ENCODE assay signal across 8 cellular contexts in genomic region chr7:55641273-55641691, GRCh38.
DNase-seq lines count a peak whose midpoint lies in the region; ATAC-seq and TF ChIP-seq lines count a peak whose summit lies in the region.

No MANE protein-coding gene starts in this region.

- TF ChIP-seq POLR2A in prostate gland (IDR thresholded peaks at IDR 0.05), result no peak

- H3K36me3 ChIP-seq in prostate gland, result no peaks in the 10 kb centered on the region

- ATAC-seq in activated CD4-positive, alpha-beta T cell treated with anti-CD3 and anti-CD28 coated beads for 36 hours, result peak; percentile 89
- ATAC-seq in GM21786 (IDR thresholded peaks at IDR 0.05; ENCODE audit: unreplicated experiment) (peak; percentile 75), Right ventricle myocardium superior (ENCODE audit: poor library complexity) (peak; percentile 93)

- no peak overlapping the region for H3K27ac Mint-ChIP-seq in activated CD4-positive, alpha-beta T cell treated with anti-CD3 and anti-CD28 coated beads for 36 hours
- no peak overlapping the region for H3K27ac Mint-ChIP-seq in activated naive CD4-positive, alpha-beta T cell treated with anti-CD3 and anti-CD28 coated beads, Interleukin-2, amount 10 ng/mL, durations not matched to agents 7 days and 5 days

- no peak for TF ChIP-seq EP300 in Ishikawa (IDR thresholded peaks at IDR 0.05; ENCODE audit: borderline replicate concordance)

- H3K4me3 ChIP-seq in prostate gland, result no peak overlapping the region

- POLR2A ChIA-PET in activated CD4-positive, alpha-beta T cell treated with anti-CD3 and anti-CD28 coated beads for 36 hours (lab: Charles Lee), result no interaction called here

- H3K36me3 Mint-ChIP-seq in activated CD4-positive, alpha-beta T cell treated with anti-CD3 and anti-CD28 coated beads for 36 hours (ENCODE audit: low read depth), result no peaks in the 10 kb centered on the region
- H3K36me3 Mint-ChIP-seq in activated naive CD4-positive, alpha-beta T cell treated with anti-CD3 and anti-CD28 coated beads, Interleukin-2, amount 10 ng/mL, durations not matched to agents 7 days and 5 days, result no peaks in the 10 kb centered on the region

- no peaks in the 10 kb centered on the region for H3K9me3 ChIP-seq in prostate gland

- H3K4me1 Mint-ChIP-seq in activated CD4-positive, alpha-beta T cell treated with anti-CD3 and anti-CD28 coated beads for 36 hours, result peaks cover 9% of the 10 kb centered on the region
- peaks cover 12% of the 10 kb centered on the region for H3K4me1 Mint-ChIP-seq in activated naive CD4-positive, alpha-beta T cell treated with anti-CD3 and anti-CD28 coated beads, Interleukin-2, amount 10 ng/mL, durations not matched to agents 7 days and 5 days

- peaks cover 2% of the 10 kb centered on the region for H3K27me3 Mint-ChIP-seq in activated CD4-positive, alpha-beta T cell treated with anti-CD3 and anti-CD28 coated beads for 36 hours
- peaks cover 8% of the 10 kb centered on the region for H3K27me3 Mint-ChIP-seq in activated naive CD4-positive, alpha-beta T cell treated with anti-CD3 and anti-CD28 coated beads, Interleukin-2, amount 10 ng/mL, durations not matched to agents 7 days and 5 days

- TF ChIP-seq CTCF in prostate gland (IDR thresholded peaks at IDR 0.05), result peak; percentile 47 to 88 (median 68)

- CTCF ChIA-PET in activated CD4-positive, alpha-beta T cell treated with anti-CD3 and anti-CD28 coated beads for 36 hours (lab: Charles Lee), result interaction anchor here (0.5 to 2.5 kb wide), 15 partner anchors 10 to 433 kb away, joined by 3 to 14 read pairs (median 4); partner anchors contain the start of gene NIPSNAP2
- CTCF ChIA-PET in activated naive CD4-positive, alpha-beta T cell treated with anti-CD3 and anti-CD28 coated beads, Interleukin-2, amount 10 ng/mL, durations not matched to agents 7 days and 5 days (lab: Charles Lee), result interaction anchor here (0.7 to 2.6 kb wide), 13 partner anchors 48 to 644 kb away, joined by 3 to 26 read pairs (median 4); partner anchors contain the start of genes CCT6A, NIPSNAP2, PSPH and SUMF2

- intact Hi-C loops in activated CD4-positive, alpha-beta T cell treated with anti-CD3 and anti-CD28 coated beads for 36 hours (cut with DNase I, micrococcal nuclease), result loop anchor here (1.0 to 5.0 kb wide), 4 partner anchors 82 to 433 kb away; partner anchors contain the start of gene NIPSNAP2 (in 2 of the 2)
- intact Hi-C loops in Right ventricle myocardium superior (cut with DNase I) (loop anchor here (10.0 kb wide), 2 partner anchors 334 to 434 kb away; no protein-coding TSS in a partner anchor), prostate gland (cut with DNase I) (loop anchor here (10.0 kb wide), 3 partner anchors 244 to 434 kb away; partner anchors contain the start of genes NIPSNAP2 and ZNF713)

- DNase-seq in activated CD4-positive, alpha-beta T cell treated with anti-CD3 and anti-CD28 coated beads for 36 hours, result peak; percentile 45
- DNase-seq in activated CD4-positive, alpha-beta T cell treated with anti-CD3 and anti-CD28 coated beads for 1 hour, result no peak
- DNase-seq in NOMO-1 (lab: John Stamatoyannopoulos, UW; ENCODE audit: unreplicated experiment in 2 of 2) (peak; percentile 39 to 44), Right ventricle myocardium superior (no peak), prostate gland (ENCODE audit: low spot score) (peak; percentile 66)
- peak; percentile 48 for DNase-seq in activated naive CD4-positive, alpha-beta T cell treated with anti-CD3 and anti-CD28 coated beads, Interleukin-2, amount 10 ng/mL, durations not matched to agents 7 days and 5 days

- H3K4me1 ChIP-seq in prostate gland (replicated peaks), result no peaks in the 10 kb centered on the region

- TF ChIP-seq RAD21 in Ishikawa (IDR thresholded peaks at IDR 0.05; ENCODE audit: low read depth), result peak; percentile 99

- H3K27ac ChIP-seq in prostate gland, result no peak overlapping the region

- no peaks in the 10 kb centered on the region for H3K27me3 ChIP-seq in prostate gland (replicated peaks; ENCODE audit: insufficient read depth)

- no peaks in the 10 kb centered on the region for H3K9me3 Mint-ChIP-seq in activated CD4-positive, alpha-beta T cell treated with anti-CD3 and anti-CD28 coated beads for 36 hours (ENCODE audit: low read depth)
- no peaks in the 10 kb centered on the region for H3K9me3 Mint-ChIP-seq in activated naive CD4-positive, alpha-beta T cell treated with anti-CD3 and anti-CD28 coated beads, Interleukin-2, amount 10 ng/mL, durations not matched to agents 7 days and 5 days

- H3K4me3 Mint-ChIP-seq in activated CD4-positive, alpha-beta T cell treated with anti-CD3 and anti-CD28 coated beads for 36 hours, result no peak overlapping the region
- H3K4me3 Mint-ChIP-seq in activated naive CD4-positive, alpha-beta T cell treated with anti-CD3 and anti-CD28 coated beads, Interleukin-2, amount 10 ng/mL, durations not matched to agents 7 days and 5 days, result no peak overlapping the region

- 0% methylated on average over 1 of the region's 1 CpG for WGBS in prostate gland

TF ChIP-seq in Ishikawa, 13 proteins besides CTCF, POLR2A, EP300 and RAD21:
- TF ChIP-seq FOXM1 (IDR thresholded peaks at IDR 0.05; ENCODE audit: borderline replicate concordance, low read depth), result no peak
- no peak for TF ChIP-seq YY1 (IDR thresholded peaks at IDR 0.05; ENCODE audit: low read depth)
- TF ChIP-seq TCF12 (IDR thresholded peaks at IDR 0.05; ENCODE audit: low read depth), result no peak
- no peak for TF ChIP-seq CEBPB (IDR thresholded peaks at IDR 0.05)

Comparison
In these comparisons a context has a peak if more than half of its experiments do, and no peak if none do; other contexts are left out.
1. DNase-seq: peak in activated CD4-positive, alpha-beta T cell treated with anti-CD3 and anti-CD28 coated beads for 36 hours (single experiment), NOMO-1 (2 of 2), activated naive CD4-positive, alpha-beta T cell treated with anti-CD3 and anti-CD28 coated beads, Interleukin-2, amount 10 ng/mL, durations not matched to agents 7 days and 5 days (single experiment) and prostate gland (single experiment); none in activated CD4-positive, alpha-beta T cell treated with anti-CD3 and anti-CD28 coated beads for 1 hour (single experiment) and Right ventricle myocardium superior (single experiment).
2. Peak in every context shown above with its lines, with median percentiles within 50 percentile points of each other: ATAC-seq.